1 cellular context compared by ENCODE assay signal in the genomic region with DNA sequence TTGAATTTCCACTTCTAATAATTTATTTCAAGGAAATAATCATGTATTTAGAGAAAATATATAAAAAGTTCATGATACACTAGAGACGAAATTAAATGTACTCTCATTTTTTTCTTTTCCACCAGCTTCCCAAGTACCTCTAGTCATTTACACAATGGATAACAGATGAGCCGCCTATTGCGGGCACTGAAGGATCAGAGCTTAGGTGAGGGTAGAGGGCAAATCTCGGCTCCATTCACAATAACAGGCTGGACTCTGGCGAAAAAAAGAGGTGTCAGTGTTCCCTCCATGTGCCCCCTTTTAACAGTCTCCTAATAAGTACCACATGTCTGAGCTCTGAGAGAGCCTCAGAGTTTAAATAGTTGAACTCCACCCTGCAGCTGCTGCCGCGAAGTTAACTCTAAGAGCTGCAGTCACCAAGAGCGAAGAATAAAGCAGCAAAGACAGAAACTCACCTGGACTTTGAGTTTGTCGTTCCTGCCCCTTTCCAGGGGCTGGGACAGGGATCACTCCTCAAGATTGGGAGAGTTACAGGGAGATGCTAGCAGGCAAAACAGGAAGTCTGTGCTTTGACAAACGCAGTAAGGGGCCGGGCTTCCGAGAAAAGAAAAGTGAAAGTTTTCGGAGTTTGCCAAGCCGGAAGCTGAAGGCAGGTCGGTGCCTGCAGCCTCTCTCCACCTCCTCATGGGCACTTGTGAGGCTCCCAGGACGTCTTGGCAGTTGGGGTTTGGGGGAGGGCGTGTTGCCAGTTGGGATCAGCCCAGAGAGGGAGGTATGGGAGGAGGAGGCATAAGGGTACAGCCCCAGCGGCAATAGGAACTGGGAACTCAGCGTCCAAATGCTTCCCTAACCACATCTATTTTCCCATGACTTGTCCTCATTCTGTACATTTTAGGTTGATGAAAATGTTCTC.
TF ChIP-seq lines count a peak whose summit lies in the region.

TSS of gene SP110 (minus strand) at position 566 of the 913 bp plus-strand sequence. CDS start 3,057 bp downstream, outside the sequence.

TF ChIP-seq in HepG2, 621 proteins besides CTCF, POLR2A, EP300 and RAD21 (continued from another document and continues in another):
- TF ChIP-seq DRAP1 (CRISPR knock-in tag; IDR thresholded peaks at IDR 0.05) (no peak), ZFP1 (CRISPR knock-in tag; IDR thresholded peaks at IDR 0.05) (no peak), ZNF543 (CRISPR knock-in tag; IDR thresholded peaks at IDR 0.05) (no peak; the same call in 1 of the 2 replicates), ZNF160 (CRISPR knock-in tag; IDR thresholded peaks at IDR 0.05) (no peak), USF2 (IDR thresholded peaks at IDR 0.05; ENCODE audit: low read depth, low read length) (no peak), USF2 (CRISPR knock-in tag; IDR thresholded peaks at IDR 0.05; ENCODE audit: borderline replicate concordance) (no peak), ATF1 (CRISPR knock-in tag; IDR thresholded peaks at IDR 0.05) (0 out of 2 replicates have a peak, but pooled peaks have one; percentile 30), ZNF124 (CRISPR knock-in tag; IDR thresholded peaks at IDR 0.05) (no peak), FOXC1 (CRISPR knock-in tag; IDR thresholded peaks at IDR 0.05; ENCODE audit: borderline replicate concordance) (no peak), TP53 (CRISPR knock-in tag; conservative IDR thresholded peaks at IDR 0.05) (no peak), ZNF382 (CRISPR knock-in tag; IDR thresholded peaks at IDR 0.05; ENCODE audit: borderline replicate concordance) (no peak), EEA1 (CRISPR knock-in tag; IDR thresholded peaks at IDR 0.05; ENCODE audit: borderline replicate concordance) (no peak), TEAD3 (CRISPR knock-in tag; optimal IDR thresholded peaks at IDR 0.05; ENCODE audit: borderline replicate concordance) (no peak), ZBTB7B (CRISPR knock-in tag; IDR thresholded peaks at IDR 0.05) (no peak), NCOA1 (CRISPR knock-in tag; IDR thresholded peaks at IDR 0.05) (no peak), ZNF136 (CRISPR knock-in tag; IDR thresholded peaks at IDR 0.05; ENCODE audit: low read depth) (no peak), RARA (CRISPR knock-in tag; IDR thresholded peaks at IDR 0.05) (no peak), BHLHE40 (IDR thresholded peaks at IDR 0.05; ENCODE audit: low read length) (no peak), ZNF724P (CRISPR knock-in tag; IDR thresholded peaks at IDR 0.05; ENCODE audit: borderline replicate concordance) (no peak), ZBTB21 (CRISPR knock-in tag; IDR thresholded peaks at IDR 0.05) (no peak), ZNF235 (CRISPR knock-in tag; IDR thresholded peaks at IDR 0.05; ENCODE audit: borderline replicate concordance) (no peak), ZNF280B (CRISPR knock-in tag; IDR thresholded peaks at IDR 0.05; ENCODE audit: borderline replicate concordance) (no peak), FOXK1 (CRISPR knock-in tag; IDR thresholded peaks at IDR 0.05; ENCODE audit: borderline replicate concordance, low read depth) (peak; percentile 18; the same call in 1 of the 2 replicates), ZKSCAN8 (CRISPR knock-in tag; IDR thresholded peaks at IDR 0.05; ENCODE audit: borderline replicate concordance) (no peak), ZNF792 (CRISPR knock-in tag; IDR thresholded peaks at IDR 0.05) (no peak), ZNF180 (CRISPR knock-in tag; IDR thresholded peaks at IDR 0.05; ENCODE audit: borderline replicate concordance, low read depth) (no peak), ETV6 (CRISPR knock-in tag; conservative IDR thresholded peaks at IDR 0.05) (no peak), ZSCAN12 (CRISPR knock-in tag; IDR thresholded peaks at IDR 0.05) (no peak), ZMAT3 (CRISPR knock-in tag; conservative IDR thresholded peaks at IDR 0.05) (no peak), ZNF205 (CRISPR knock-in tag; IDR thresholded peaks at IDR 0.05) (no peak), ZNF232 (CRISPR knock-in tag; IDR thresholded peaks at IDR 0.05; ENCODE audit: borderline replicate concordance) (no peak), ZBTB33 (CRISPR knock-in tag; IDR thresholded peaks at IDR 0.05) (no peak), SSRP1 (CRISPR knock-in tag; IDR thresholded peaks at IDR 0.05) (peak; percentile 72; the same call in 1 of the 2 replicates), ZNF747 (CRISPR knock-in tag; IDR thresholded peaks at IDR 0.05; ENCODE audit: borderline replicate concordance) (no peak; the same call in 1 of the 2 replicates), CREB1 (IDR thresholded peaks at IDR 0.05) (no peak), CREB1 (CRISPR knock-in tag; IDR thresholded peaks at IDR 0.05) (peak; percentile 49), ZNF569 (CRISPR knock-in tag; IDR thresholded peaks at IDR 0.05; ENCODE audit: borderline replicate concordance) (no peak), ZNF652 (CRISPR knock-in tag; IDR thresholded peaks at IDR 0.05; ENCODE audit: borderline replicate concordance, low read depth) (no peak), ZNF318 (CRISPR knock-in tag; IDR thresholded peaks at IDR 0.05) (no peak), ATM (IDR thresholded peaks at IDR 0.05; ENCODE audit: borderline replicate concordance) (no peak), ZNF251 (CRISPR knock-in tag; IDR thresholded peaks at IDR 0.05) (no peak), ZNF17 (CRISPR knock-in tag; IDR thresholded peaks at IDR 0.05) (no peak), NR2F1 (CRISPR knock-in tag; IDR thresholded peaks at IDR 0.05) (no peak), RFXAP (CRISPR knock-in tag; IDR thresholded peaks at IDR 0.05; ENCODE audit: borderline replicate concordance) (no peak), ZNF329 (CRISPR knock-in tag; IDR thresholded peaks at IDR 0.05; ENCODE audit: low read depth) (no peak), DDIT3 (CRISPR knock-in tag; IDR thresholded peaks at IDR 0.05) (no peak)
- TF ChIP-seq, protein P1, sequence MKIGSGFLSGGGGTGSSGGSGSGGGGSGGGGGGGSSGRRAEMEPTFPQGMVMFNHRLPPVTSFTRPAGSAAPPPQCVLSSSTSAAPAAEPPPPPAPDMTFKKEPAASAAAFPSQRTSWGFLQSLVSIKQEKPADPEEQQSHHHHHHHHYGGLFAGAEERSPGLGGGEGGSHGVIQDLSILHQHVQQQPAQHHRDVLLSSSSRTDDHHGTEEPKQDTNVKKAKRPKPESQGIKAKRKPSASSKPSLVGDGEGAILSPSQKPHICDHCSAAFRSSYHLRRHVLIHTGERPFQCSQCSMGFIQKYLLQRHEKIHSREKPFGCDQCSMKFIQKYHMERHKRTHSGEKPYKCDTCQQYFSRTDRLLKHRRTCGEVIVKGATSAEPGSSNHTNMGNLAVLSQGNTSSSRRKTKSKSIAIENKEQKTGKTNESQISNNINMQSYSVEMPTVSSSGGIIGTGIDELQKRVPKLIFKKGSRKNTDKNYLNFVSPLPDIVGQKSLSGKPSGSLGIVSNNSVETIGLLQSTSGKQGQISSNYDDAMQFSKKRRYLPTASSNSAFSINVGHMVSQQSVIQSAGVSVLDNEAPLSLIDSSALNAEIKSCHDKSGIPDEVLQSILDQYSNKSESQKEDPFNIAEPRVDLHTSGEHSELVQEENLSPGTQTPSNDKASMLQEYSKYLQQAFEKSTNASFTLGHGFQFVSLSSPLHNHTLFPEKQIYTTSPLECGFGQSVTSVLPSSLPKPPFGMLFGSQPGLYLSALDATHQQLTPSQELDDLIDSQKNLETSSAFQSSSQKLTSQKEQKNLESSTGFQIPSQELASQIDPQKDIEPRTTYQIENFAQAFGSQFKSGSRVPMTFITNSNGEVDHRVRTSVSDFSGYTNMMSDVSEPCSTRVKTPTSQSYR (CRISPR knock-in tag; IDR thresholded peaks at IDR 0.05; ENCODE audit: borderline replicate concordance): peak; percentile 24; the same call in 1 of the 2 replicates
